Comparison of ENCODE assay signal across 1 cellular context in the genomic region with DNA sequence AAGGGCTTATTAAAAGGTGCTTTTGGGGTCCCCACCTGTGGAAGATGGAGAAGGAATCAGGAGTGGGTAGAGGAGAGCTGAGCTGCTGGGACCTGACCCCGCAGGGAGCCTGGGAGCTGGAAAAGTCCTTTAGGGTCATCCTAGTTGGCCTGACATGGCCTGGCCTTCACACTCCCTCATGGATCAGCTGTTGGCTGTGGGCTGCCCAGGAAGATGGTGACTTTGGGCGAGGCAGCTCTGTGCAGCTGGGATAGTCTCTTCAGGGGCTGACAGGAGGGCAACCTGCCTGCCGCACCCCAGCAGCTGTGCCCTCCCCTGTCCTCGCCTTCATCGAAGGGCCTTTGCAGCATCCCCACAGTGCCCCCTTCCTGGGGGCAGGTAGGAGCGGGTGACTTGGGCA.
TF ChIP-seq lines count a peak whose summit lies in the region.

No MANE protein-coding gene starts in this region.

TF ChIP-seq in K562, 482 proteins besides CTCF, POLR2A, EP300 and RAD21:
- TF ChIP-seq, protein P1, sequence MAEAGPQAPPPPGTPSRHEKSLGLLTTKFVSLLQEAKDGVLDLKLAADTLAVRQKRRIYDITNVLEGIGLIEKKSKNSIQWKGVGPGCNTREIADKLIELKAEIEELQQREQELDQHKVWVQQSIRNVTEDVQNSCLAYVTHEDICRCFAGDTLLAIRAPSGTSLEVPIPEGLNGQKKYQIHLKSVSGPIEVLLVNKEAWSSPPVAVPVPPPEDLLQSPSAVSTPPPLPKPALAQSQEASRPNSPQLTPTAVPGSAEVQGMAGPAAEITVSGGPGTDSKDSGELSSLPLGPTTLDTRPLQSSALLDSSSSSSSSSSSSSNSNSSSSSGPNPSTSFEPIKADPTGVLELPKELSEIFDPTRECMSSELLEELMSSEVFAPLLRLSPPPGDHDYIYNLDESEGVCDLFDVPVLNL (CRISPR knock-in tag; IDR thresholded peaks at IDR 0.05; ENCODE audit: low read depth): no peak
- TF ChIP-seq RBFOX2 (IDR thresholded peaks at IDR 0.05; ENCODE audit: low read depth, low read length): 0 out of 2 replicates have a peak, but pooled peaks have one; percentile 19
